1 cellular context compared by ENCODE assay signal in genomic region chr13:50128406-50129048, GRCh38.
TF ChIP-seq lines count a peak whose summit lies in the region.

No MANE protein-coding gene starts in this region.

TF ChIP-seq in SK-N-SH, 30 proteins besides CTCF, POLR2A, EP300 and RAD21 (continued from another document):
- no peak for TF ChIP-seq REST (IDR thresholded peaks at IDR 0.05; ENCODE audit: low read depth, low read length)
- TF ChIP-seq, protein P1, sequence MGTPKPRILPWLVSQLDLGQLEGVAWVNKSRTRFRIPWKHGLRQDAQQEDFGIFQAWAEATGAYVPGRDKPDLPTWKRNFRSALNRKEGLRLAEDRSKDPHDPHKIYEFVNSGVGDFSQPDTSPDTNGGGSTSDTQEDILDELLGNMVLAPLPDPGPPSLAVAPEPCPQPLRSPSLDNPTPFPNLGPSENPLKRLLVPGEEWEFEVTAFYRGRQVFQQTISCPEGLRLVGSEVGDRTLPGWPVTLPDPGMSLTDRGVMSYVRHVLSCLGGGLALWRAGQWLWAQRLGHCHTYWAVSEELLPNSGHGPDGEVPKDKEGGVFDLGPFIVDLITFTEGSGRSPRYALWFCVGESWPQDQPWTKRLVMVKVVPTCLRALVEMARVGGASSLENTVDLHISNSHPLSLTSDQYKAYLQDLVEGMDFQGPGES (IDR thresholded peaks at IDR 0.05; ENCODE audit: low read depth, low read length): no peak
- TF ChIP-seq RXRA (IDR thresholded peaks at IDR 0.05; ENCODE audit: borderline replicate concordance, low read depth): no peak
